ENCODE assay signal across 10 cellular contexts in genomic region chr1:201190624-201191051, GRCh38. TPM values are rescaled to one million over a fixed set of nuclear protein-coding genes. Genes with fewer than 3 reads are reported as not detected.
DNase-seq lines count a peak whose midpoint lies in the region; ATAC-seq lines count a peak whose summit lies in the region.
"Had no signal": no experiment of that assay in that cellular context is flagged by ENCODE, and none has a peak within 500 bp of the region (broad histone marks: within the 10 kb centered on the region; RNA-seq: fewer than 3 reads in every experiment).

TSS of gene IGFN1 (plus strand) at chr1:201190824. CDS start at chr1:201193294, 2,470 bp downstream.

- intact Hi-C loops in posterior vena cava (cut with DNase I) = no loop called here

- DNase-seq in DMS53 treated with DMSO at 0.1 percent for 48 hours (lab: John Stamatoyannopoulos, UW; ENCODE audit: unreplicated experiment) (peak; percentile 83), NCI-H146 (lab: John Stamatoyannopoulos, UW) (peak; percentile 88), ecto neural progenitor cell (ENCODE audit: low spot score) (peak; percentile 75), posterior vena cava (ENCODE audit: low spot score) (peak; percentile 49)
- no peak for DNase-seq in effector CD8-positive, alpha-beta T cell (lab: John Stamatoyannopoulos, UW)
- DNase-seq: activated naive CD8-positive, alpha-beta T cell treated with anti-CD3 and anti-CD28 coated beads for 36 hours; foreskin fibroblast; NCI-H2171 had no signal

- ATAC-seq in GM21825 (IDR thresholded peaks at IDR 0.05; ENCODE audit: unreplicated experiment) = no peak
- no peak for ATAC-seq in activated CD4-positive, CD25-positive, alpha-beta regulatory T cell treated with anti-CD3 and anti-CD28 coated beads, Interleukin-2, amount 50 U/mL, for 24 hours

RNA-seq across cellular contexts. Expression of gene IGFN1, which starts in this region (rescaled TPM):
- total RNA-seq in posterior vena cava = 1 to 10 TPM in 1 of 2 donors, under 1 TPM in 1; 0.90 to 3.4 TPM
- total RNA-seq: activated naive CD8-positive, alpha-beta T cell treated with anti-CD3 and anti-CD28 coated beads for 36 hours had no signal
